ENCODE assay signal across 1 cellular context in the genomic region with DNA sequence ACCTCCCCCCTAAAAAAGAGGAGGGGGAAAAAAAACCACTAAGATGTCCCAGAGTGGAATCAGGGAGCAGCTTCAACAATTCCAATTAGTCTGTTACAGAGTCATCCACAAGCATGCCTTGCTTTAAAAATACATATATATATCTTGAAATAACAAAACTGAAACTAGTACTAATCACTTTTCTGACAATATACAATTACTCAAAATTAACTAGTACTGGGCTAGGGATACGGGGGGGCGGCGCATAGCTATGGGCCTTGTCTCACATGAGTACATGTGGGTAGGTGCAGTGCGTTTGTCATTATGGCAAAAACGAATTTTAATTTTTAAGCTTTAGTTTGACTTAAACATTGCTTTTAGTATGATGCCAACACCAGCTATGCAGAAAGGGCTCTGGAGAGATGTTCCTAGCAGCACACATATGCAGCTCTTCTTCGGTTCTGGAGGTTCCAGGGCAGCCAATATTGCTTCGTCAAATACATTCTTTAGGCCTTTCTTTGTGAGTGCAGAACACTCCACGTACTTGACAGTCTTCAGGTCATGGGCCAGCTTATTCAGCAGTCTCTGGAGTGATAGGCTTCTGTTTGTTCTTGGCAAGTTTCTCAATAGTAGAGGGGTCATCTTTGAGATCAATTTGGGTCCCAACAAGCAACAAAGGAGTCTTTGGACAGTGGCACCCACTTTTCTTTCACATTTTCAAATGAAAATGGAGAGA.
TF ChIP-seq lines count a peak whose summit lies in the region.

No MANE protein-coding gene starts in this region.

TF ChIP-seq in WTC11, 78 proteins besides CTCF, POLR2A, EP300 and RAD21 (continued from another document):
- TF ChIP-seq, protein P1, sequence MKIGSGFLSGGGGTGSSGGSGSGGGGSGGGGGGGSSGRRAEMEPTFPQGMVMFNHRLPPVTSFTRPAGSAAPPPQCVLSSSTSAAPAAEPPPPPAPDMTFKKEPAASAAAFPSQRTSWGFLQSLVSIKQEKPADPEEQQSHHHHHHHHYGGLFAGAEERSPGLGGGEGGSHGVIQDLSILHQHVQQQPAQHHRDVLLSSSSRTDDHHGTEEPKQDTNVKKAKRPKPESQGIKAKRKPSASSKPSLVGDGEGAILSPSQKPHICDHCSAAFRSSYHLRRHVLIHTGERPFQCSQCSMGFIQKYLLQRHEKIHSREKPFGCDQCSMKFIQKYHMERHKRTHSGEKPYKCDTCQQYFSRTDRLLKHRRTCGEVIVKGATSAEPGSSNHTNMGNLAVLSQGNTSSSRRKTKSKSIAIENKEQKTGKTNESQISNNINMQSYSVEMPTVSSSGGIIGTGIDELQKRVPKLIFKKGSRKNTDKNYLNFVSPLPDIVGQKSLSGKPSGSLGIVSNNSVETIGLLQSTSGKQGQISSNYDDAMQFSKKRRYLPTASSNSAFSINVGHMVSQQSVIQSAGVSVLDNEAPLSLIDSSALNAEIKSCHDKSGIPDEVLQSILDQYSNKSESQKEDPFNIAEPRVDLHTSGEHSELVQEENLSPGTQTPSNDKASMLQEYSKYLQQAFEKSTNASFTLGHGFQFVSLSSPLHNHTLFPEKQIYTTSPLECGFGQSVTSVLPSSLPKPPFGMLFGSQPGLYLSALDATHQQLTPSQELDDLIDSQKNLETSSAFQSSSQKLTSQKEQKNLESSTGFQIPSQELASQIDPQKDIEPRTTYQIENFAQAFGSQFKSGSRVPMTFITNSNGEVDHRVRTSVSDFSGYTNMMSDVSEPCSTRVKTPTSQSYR (CRISPR knock-in tag; IDR thresholded peaks at IDR 0.05), result no peak
- TF ChIP-seq, protein P2, sequence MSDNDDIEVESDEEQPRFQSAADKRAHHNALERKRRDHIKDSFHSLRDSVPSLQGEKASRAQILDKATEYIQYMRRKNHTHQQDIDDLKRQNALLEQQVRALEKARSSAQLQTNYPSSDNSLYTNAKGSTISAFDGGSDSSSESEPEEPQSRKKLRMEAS (CRISPR knock-in tag; IDR thresholded peaks at IDR 0.05), result no peak
